8 cellular contexts compared by ENCODE assay signal in the genomic region with DNA sequence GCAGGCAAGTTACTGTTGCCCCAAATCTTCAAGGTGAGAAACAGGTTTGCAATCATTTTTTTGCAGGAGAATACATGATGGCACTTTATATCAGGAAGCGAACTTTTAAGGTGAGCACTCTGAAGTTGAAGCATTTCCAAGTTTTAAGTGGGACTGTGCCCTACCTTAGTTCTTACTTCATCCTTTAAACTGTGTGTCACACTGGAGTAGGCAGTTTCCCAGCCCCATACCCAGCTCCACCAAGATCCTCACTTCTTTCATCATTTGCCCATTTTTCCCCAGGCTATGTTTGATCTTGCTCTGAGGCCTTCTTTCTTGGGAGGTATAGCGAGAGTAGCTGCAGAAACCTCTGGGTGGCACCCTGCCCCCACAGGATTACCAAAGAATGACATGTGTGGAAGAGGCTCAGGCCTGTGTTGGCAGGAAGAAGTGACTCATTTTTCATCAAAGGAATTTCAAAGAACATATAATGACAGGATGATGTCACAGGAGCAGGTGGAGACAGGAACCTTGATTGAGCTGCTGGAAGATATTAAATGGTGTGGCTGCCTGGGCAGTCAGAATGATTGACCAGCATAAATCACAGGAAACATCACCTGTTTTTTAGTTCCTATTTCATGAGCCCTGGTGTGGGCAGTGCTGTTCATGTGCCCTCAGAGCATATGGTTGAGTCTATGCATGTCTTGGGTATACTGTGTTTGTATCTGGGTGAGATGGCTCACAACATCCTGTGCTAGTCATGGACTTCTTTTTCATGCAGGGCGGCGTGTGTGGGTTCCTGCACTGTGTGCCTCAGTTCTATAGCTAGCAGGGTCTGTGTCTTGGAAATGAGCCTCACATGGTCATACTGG. TPM values are rescaled to one million over a fixed set of nuclear protein-coding genes. Genes with fewer than 3 reads are reported as not detected.
DNase-seq lines count a peak whose midpoint lies in the region; ATAC-seq, FAIRE-seq and TF ChIP-seq lines count a peak whose summit lies in the region.

No MANE protein-coding gene starts in this region.

- no peak overlapping the region for H3K9ac ChIP-seq in mesenchymal stem cell (ENCODE audit: low read length)

- peaks cover 14% of the 10 kb centered on the region for H3K4me1 ChIP-seq in mesenchymal stem cell (ENCODE audit: control insufficient read depth, insufficient read depth, low read depth, low read length)

- peaks cover 5% of the 10 kb centered on the region for H3K36me3 Mint-ChIP-seq in central memory CD8-positive, alpha-beta T cell (ENCODE audit: insufficient read depth)

- no peaks in the 10 kb centered on the region for H3K27me3 Mint-ChIP-seq in central memory CD8-positive, alpha-beta T cell

- peak overlapping the region; percentile 85 to 89 for H2BK12ac ChIP-seq in mesenchymal stem cell (ENCODE audit: low read length in 2 of 2)

- peak overlapping the region; percentile 93 for H3K18ac ChIP-seq in mesenchymal stem cell (ENCODE audit: low read depth in 1 of 2, low read length in 2 of 2)

- DNase-seq in H54 (ENCODE audit: insufficient read length, low spot score), result peak; percentile 67
- DNase-seq in NCI-H2196 treated with DMSO at 0.1 percent for 48 hours (lab: John Stamatoyannopoulos, UW; ENCODE audit: unreplicated experiment), result peak; percentile 78
- peak; percentile 65 for DNase-seq in activated CD4-positive, CD25-positive, alpha-beta regulatory T cell treated with anti-CD3 and anti-CD28 coated beads, Interleukin-2, amount 50 U/mL, for 16 hours (ENCODE audit: low read depth, low spot score)
- peak; percentile 48 to 71 for DNase-seq in central memory CD8-positive, alpha-beta T cell (ENCODE audit: low spot score in 2 of 2)
- DNase-seq in mesenchymal stem cell, result peak; percentile 90
- peak; percentile 81 for DNase-seq in stimulated activated CD8-positive, alpha-beta memory T cell treated with anti-CD3 and anti-CD28 coated beads, Interleukin-4, amount 100 ng/mL, for 48 hours
- no peak for DNase-seq in occipital lobe (lab: John Stamatoyannopoulos, UW)

- H2AFZ ChIP-seq in mesenchymal stem cell (ENCODE audit: low read depth, low read length), result no peak overlapping the region

- H3K27ac ChIP-seq in C4-2B (no peak overlapping the region), mesenchymal stem cell (ENCODE audit: low read length, poor library complexity, severe bottlenecking) (peak overlapping the region; percentile 80)

- H3K4me1 Mint-ChIP-seq in central memory CD8-positive, alpha-beta T cell, result peaks cover 14% of the 10 kb centered on the region

- peak overlapping the region; percentile 30 for H2BK15ac ChIP-seq in mesenchymal stem cell (ENCODE audit: low read depth, poor library complexity, severe bottlenecking)

- WGBS in mesenchymal stem cell, result 57% methylated on average over 4 of the region's 4 CpGs

- H3K4me2 ChIP-seq in mesenchymal stem cell (ENCODE audit: low read length, poor library complexity, severe bottlenecking), result no peak overlapping the region

- peak; percentile 93 for ATAC-seq in central memory CD8-positive, alpha-beta T cell (replicated peaks; ENCODE audit: extremely low read depth, poor library complexity, severe bottlenecking)

- no peaks in the 10 kb centered on the region for H3K9me3 Mint-ChIP-seq in central memory CD8-positive, alpha-beta T cell

- no peak overlapping the region for H3K4me3 ChIP-seq in mesenchymal stem cell (ENCODE audit: insufficient read depth in 1 of 2, low read depth in 1 of 2, low read length in 2 of 2)

- peak; percentile 57 for TF ChIP-seq CTCF in C4-2B (conservative IDR thresholded peaks at IDR 0.05)

- H2AK5ac ChIP-seq in mesenchymal stem cell (ENCODE audit: low read length, severe bottlenecking), result peak overlapping the region; percentile 70

- peak overlapping the region in 1 of 2 experiments; percentile 38 for H3K14ac ChIP-seq in mesenchymal stem cell (ENCODE audit: low read length in 2 of 2)

- H3K4ac ChIP-seq in mesenchymal stem cell (ENCODE audit: low read depth in 1 of 2, low read length in 2 of 2), result peak overlapping the region; percentile 69 to 88

- no peak overlapping the region for H2BK5ac ChIP-seq in mesenchymal stem cell (ENCODE audit: low read depth, low read length, poor library complexity, severe bottlenecking)

- no peaks in the 10 kb centered on the region for H3K36me3 ChIP-seq in mesenchymal stem cell (ENCODE audit: control insufficient read depth in 1 of 2, insufficient read depth in 2 of 2, low read depth in 1 of 2, low read length in 2 of 2)

- H3K27ac Mint-ChIP-seq in central memory CD8-positive, alpha-beta T cell (ENCODE audit: low read depth), result peak overlapping the region; percentile 56

- FAIRE-seq in H54 (lab: Jason Lieb, UNC), result peak; percentile 96

- no peaks in the 10 kb centered on the region for H3K79me1 ChIP-seq in mesenchymal stem cell (replicated peaks; ENCODE audit: low read length, poor library complexity, severe bottlenecking)

- H4K8ac ChIP-seq in mesenchymal stem cell (ENCODE audit: low read length), result peak overlapping the region; percentile 69

- TF ChIP-seq POLR2A in H54 (IDR thresholded peaks at IDR 0.05; ENCODE audit: low read depth, low read length), result no peak

- no peak overlapping the region for H3K4me3 Mint-ChIP-seq in central memory CD8-positive, alpha-beta T cell

- no peak overlapping the region for H2BK120ac ChIP-seq in mesenchymal stem cell (ENCODE audit: low read depth, low read length)

- no peaks in the 10 kb centered on the region for H3K27me3 ChIP-seq in mesenchymal stem cell (ENCODE audit: control insufficient read depth in 1 of 2, insufficient read depth in 1 of 2, low read length in 2 of 2)

- peak overlapping the region in 1 of 2 experiments; percentile 41 for H3K23ac ChIP-seq in mesenchymal stem cell (ENCODE audit: low read length in 2 of 2)

- H4K91ac ChIP-seq in mesenchymal stem cell (ENCODE audit: low read length), result peak overlapping the region; percentile 35

- no peaks in the 10 kb centered on the region for H3K9me3 ChIP-seq in mesenchymal stem cell (ENCODE audit: control insufficient read depth, low read length)

RNA-seq across cellular contexts. Expression of gene MACF1, which starts 20.8 kb away (rescaled TPM):
- polyA plus RNA-seq in mesenchymal stem cell (2013, experiment 1 of 2), result 94.0 TPM
- polyA plus RNA-seq in mesenchymal stem cell (2013, experiment 2 of 2), result 86.1 TPM
- total RNA-seq in occipital lobe, result 341 TPM
